1 cellular context compared by ENCODE assay signal in the genomic region with DNA sequence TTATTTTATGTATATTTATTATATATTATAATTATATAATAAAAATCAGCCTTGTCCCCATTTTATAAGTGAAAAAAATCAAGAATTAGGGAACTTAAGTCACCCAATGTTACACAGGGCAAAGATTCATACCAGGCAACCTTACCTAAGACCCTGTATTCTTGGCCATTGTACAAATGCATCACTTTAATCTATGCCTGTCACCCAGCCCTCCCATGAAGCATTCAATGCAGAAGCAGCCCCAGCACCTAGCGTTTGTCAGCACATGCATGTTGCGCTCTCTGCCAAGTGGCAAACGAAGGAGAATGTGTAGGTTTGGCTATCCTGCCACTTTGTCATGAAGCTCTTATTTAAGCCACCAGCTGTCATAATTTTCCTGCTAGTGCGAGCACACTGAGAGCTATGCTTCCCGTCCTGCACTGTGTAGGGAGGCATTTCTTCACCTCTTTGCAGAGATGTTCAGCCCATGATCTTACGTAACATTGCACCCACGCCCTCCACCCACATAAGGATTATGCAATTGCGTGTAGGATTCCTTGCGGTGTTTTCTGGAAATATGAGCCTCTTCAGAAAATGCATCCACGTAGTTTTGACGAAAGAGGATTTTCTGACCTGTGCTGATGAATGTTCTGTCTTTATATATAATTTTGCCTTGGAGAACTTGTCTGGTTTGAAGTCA.
A peak's percentile ranks its signal among the peaks of the same experiment; 100 is the strongest.
TF ChIP-seq lines count a peak whose summit lies in the region.

No MANE protein-coding gene starts in this region.

TF ChIP-seq in HCT116, 20 proteins besides CTCF, POLR2A, EP300 and RAD21 (continued from another document):
- no peak for TF ChIP-seq ZNF274 (IDR thresholded peaks at IDR 0.05; ENCODE audit: low read depth, low read length)
- no peak for TF ChIP-seq POLR2AphosphoS5 (IDR thresholded peaks at IDR 0.05; ENCODE audit: low read depth, low read length)
- no peak for TF ChIP-seq JUND (IDR thresholded peaks at IDR 0.05)
- no peak for TF ChIP-seq SP1 (IDR thresholded peaks at IDR 0.05; ENCODE audit: low read depth)
- TF ChIP-seq, protein P1, sequence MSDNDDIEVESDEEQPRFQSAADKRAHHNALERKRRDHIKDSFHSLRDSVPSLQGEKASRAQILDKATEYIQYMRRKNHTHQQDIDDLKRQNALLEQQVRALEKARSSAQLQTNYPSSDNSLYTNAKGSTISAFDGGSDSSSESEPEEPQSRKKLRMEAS (IDR thresholded peaks at IDR 0.05) = no peak
- TF ChIP-seq EGR1 (IDR thresholded peaks at IDR 0.05; ENCODE audit: low read depth) = peak; percentile 39; the same call in 1 of the 2 replicates
- TF ChIP-seq EZH2phosphoT487 (IDR thresholded peaks at IDR 0.05; ENCODE audit: borderline replicate concordance) = no peak
- no peak for TF ChIP-seq ZFX (IDR thresholded peaks at IDR 0.05)
- TF ChIP-seq ELF1 (IDR thresholded peaks at IDR 0.05; ENCODE audit: borderline replicate concordance, low read depth) = no peak
